Comparison of ENCODE assay signal across 8 cellular contexts in genomic region chr2:19989681-19990415, GRCh38. TPM values are rescaled to one million over a fixed set of nuclear protein-coding genes. Genes with fewer than 3 reads are reported as not detected.
DNase-seq lines count a peak whose midpoint lies in the region; ATAC-seq and TF ChIP-seq lines count a peak whose summit lies in the region.

Gene WDR35 (minus strand): TSS chr2:19990105. CDS start chr2:19990015, 90 bp downstream.

- TF ChIP-seq CTCF in AG09319 (IDR thresholded peaks at IDR 0.05; ENCODE audit: low read depth, low read length) (no peak), kidney epithelial cell (IDR thresholded peaks at IDR 0.05; ENCODE audit: insufficient read depth, low read length, poor library complexity, severe bottlenecking) (no peak)

- H3K4me3 ChIP-seq in kidney epithelial cell (ENCODE audit: low read depth, low read length) = peak within 1 kb of the TSS; percentile 86

- DNase-seq in AG09319 (ENCODE audit: extremely low read depth, low read depth) (peak; percentile 56), NCI-H345 (lab: John Stamatoyannopoulos, UW) (peak; percentile 96), cerebellar cortex (ENCODE audit: low spot score) (peak; percentile 80), kidney epithelial cell (ENCODE audit: low read depth) (peak; percentile 60)
- DNase-seq in activated CD4-positive, CD25-positive, alpha-beta regulatory T cell treated with anti-CD3 and anti-CD28 coated beads, Interleukin-2, amount 50 U/mL, for 72 hours = peak; percentile 97
- DNase-seq in stimulated activated CD4-positive, alpha-beta T cell treated with anti-CD3 and anti-CD28 coated beads, Interleukin-15, amount 100 ng/mL, for 24 hours = peak; percentile 94

- H3K36me3 ChIP-seq in kidney epithelial cell (ENCODE audit: control insufficient read depth, insufficient read depth, low read length) = no peaks in the 10 kb centered on the region

- no peaks in the 10 kb centered on the region for H3K27me3 ChIP-seq in kidney epithelial cell (ENCODE audit: control insufficient read depth, insufficient read depth, low read length)

- ATAC-seq in GM19025 (IDR thresholded peaks at IDR 0.05; ENCODE audit: low read depth, unreplicated experiment) (peak; percentile 92), HG03196 (IDR thresholded peaks at IDR 0.05; ENCODE audit: unreplicated experiment) (peak; percentile 95)

RNA-seq across cellular contexts. Expression of gene WDR35, which starts in this region (rescaled TPM):
- 13.6 and 17.5 TPM in 2 replicates for total RNA-seq in kidney epithelial cell

Comparison
In these comparisons a context has a peak if more than half of its experiments do, and no peak if none do; other contexts are left out.
1. Peak in every context shown above with its lines: DNase-seq, ATAC-seq and H3K4me3 ChIP-seq.